1 cellular context compared by ENCODE assay signal in genomic region chr7:46539892-46540483, GRCh38.
TF ChIP-seq lines count a peak whose summit lies in the region.

No MANE protein-coding gene starts in this region.

TF ChIP-seq in IMR-90, 13 proteins besides CTCF, POLR2A, EP300 and RAD21 (continued from another document):
- TF ChIP-seq ELK1 (IDR thresholded peaks at IDR 0.05; ENCODE audit: borderline replicate concordance, low read depth, low read length): no peak
- TF ChIP-seq MAFK (IDR thresholded peaks at IDR 0.05; ENCODE audit: low read depth, low read length): no peak
- TF ChIP-seq RFX5 (IDR thresholded peaks at IDR 0.05; ENCODE audit: low read depth, low read length): no peak
- TF ChIP-seq CHD1 (IDR thresholded peaks at IDR 0.05; ENCODE audit: low read depth, low read length): no peak
- no peak for TF ChIP-seq CEBPB (IDR thresholded peaks at IDR 0.05; ENCODE audit: low read depth, low read length)
- no peak for TF ChIP-seq SMC3 (IDR thresholded peaks at IDR 0.05; ENCODE audit: low read depth, low read length)
- TF ChIP-seq BHLHE40 (IDR thresholded peaks at IDR 0.05; ENCODE audit: low read depth, low read length): no peak
- TF ChIP-seq NFE2L2 (IDR thresholded peaks at IDR 0.05; ENCODE audit: low read depth, low read length): no peak
- TF ChIP-seq FOS (IDR thresholded peaks at IDR 0.05; ENCODE audit: low read depth, low read length): no peak
- no peak for TF ChIP-seq USF2 (IDR thresholded peaks at IDR 0.05; ENCODE audit: low read depth, low read length)
